ENCODE assay signal across 23 cellular contexts in genomic region chr4:171532968-171533367, GRCh38.
"Had no signal": no experiment of that assay in that cellular context is flagged by ENCODE, and none has a peak within 500 bp of the region (broad histone marks: within the 10 kb centered on the region; RNA-seq: fewer than 3 reads in every experiment).

No MANE protein-coding gene starts in this region.

- H3K4me1 Mint-ChIP-seq: naive thymus-derived CD4-positive, alpha-beta T cell; nephron progenitor cell; stimulated activated effector memory CD8-positive, alpha-beta T cell treated with anti-CD3 and anti-CD28 coated beads, Interleukin-12 subunit alpha, Interleukin-12 subunit beta, amount 100 ng/mL, for 72 hours had no signal

- H3K27ac Mint-ChIP-seq: naive thymus-derived CD4-positive, alpha-beta T cell; nephron progenitor cell; stimulated activated effector memory CD8-positive, alpha-beta T cell treated with anti-CD3 and anti-CD28 coated beads, Interleukin-12 subunit alpha, Interleukin-12 subunit beta, amount 100 ng/mL, for 72 hours had no signal

- H3K4me2 ChIP-seq: hepatocyte had no signal

- H3K9ac ChIP-seq: parathyroid adenoma had no signal

- H3K4me1 ChIP-seq: left ventricle myocardium inferior, parathyroid adenoma, prostate gland, right lobe of liver, suprapubic skin, tibial artery, upper lobe of left lung, uterus had no signal

- H3K9me3 ChIP-seq: left ventricle myocardium inferior, prostate gland, right lobe of liver, suprapubic skin, tibial artery, upper lobe of left lung, uterus had no signal

- H3K79me2 ChIP-seq: hepatocyte, parathyroid adenoma had no signal

- H3K27me3 Mint-ChIP-seq: naive thymus-derived CD4-positive, alpha-beta T cell had no signal

- ATAC-seq: left cardiac atrium; naive thymus-derived CD4-positive, alpha-beta T cell; right lobe of liver; stimulated activated effector memory CD8-positive, alpha-beta T cell treated with anti-CD3 and anti-CD28 coated beads, Interleukin-12 subunit alpha, Interleukin-12 subunit beta, amount 100 ng/mL, for 72 hours; stimulated activated naive CD8-positive, alpha-beta T cell treated with anti-CD3 and anti-CD28 coated beads, Interleukin-15, Interleukin-2, amounts not matched to agents 100 U/mL and 50 U/mL, for 24 hours had no signal

- H3K4me3 Mint-ChIP-seq: naive thymus-derived CD4-positive, alpha-beta T cell; nephron progenitor cell; stimulated activated effector memory CD8-positive, alpha-beta T cell treated with anti-CD3 and anti-CD28 coated beads, Interleukin-12 subunit alpha, Interleukin-12 subunit beta, amount 100 ng/mL, for 72 hours had no signal

- H3K4me3 ChIP-seq: dorsolateral prefrontal cortex, hepatocyte, left ventricle myocardium inferior, lung, prostate gland, right lobe of liver, suprapubic skin, tibial artery, upper lobe of left lung, uterus had no signal

- H3K9me3 Mint-ChIP-seq: nephron progenitor cell had no signal

- FAIRE-seq: kidney had no signal

- DNase-seq: dorsolateral prefrontal cortex; effector CD8-positive, alpha-beta T cell; foreskin melanocyte; head of caudate nucleus; kidney; left cardiac atrium; left ventricle myocardium inferior; mesenchymal stem cell; naive thymus-derived CD4-positive, alpha-beta T cell; nephron progenitor cell; right lobe of liver; stimulated activated CD4-positive, alpha-beta T cell treated with anti-CD3 and anti-CD28 coated beads, Interleukin-4, amount 100 ng/mL, for 1 hour; stimulated activated CD8-positive, alpha-beta memory T cell treated with anti-CD3 and anti-CD28 coated beads, Interleukin-4, amount 100 ng/mL, for 48 hours; stimulated activated naive CD8-positive, alpha-beta T cell treated with anti-CD3 and anti-CD28 coated beads, Interleukin-15, Interleukin-2, amounts not matched to agents 100 U/mL and 50 U/mL, for 24 hours; tibial artery; upper lobe of left lung; uterus had no signal

- H3K36me3 ChIP-seq: left ventricle myocardium inferior, prostate gland, right lobe of liver, suprapubic skin, tibial artery, upper lobe of left lung, uterus had no signal

- H3K27ac ChIP-seq: dorsolateral prefrontal cortex, hepatocyte, left ventricle myocardium inferior, parathyroid adenoma, prostate gland, right lobe of liver, suprapubic skin, tibial artery, upper lobe of left lung, uterus had no signal

- H2AFZ ChIP-seq: hepatocyte, parathyroid adenoma had no signal

- H3K27me3 ChIP-seq: dorsolateral prefrontal cortex, hepatocyte, right lobe of liver, suprapubic skin, tibial artery, upper lobe of left lung, uterus had no signal

- H3K36me3 Mint-ChIP-seq: stimulated activated effector memory CD8-positive, alpha-beta T cell treated with anti-CD3 and anti-CD28 coated beads, Interleukin-12 subunit alpha, Interleukin-12 subunit beta, amount 100 ng/mL, for 72 hours had no signal
